17 cellular contexts compared by ENCODE assay signal in the genomic region with DNA sequence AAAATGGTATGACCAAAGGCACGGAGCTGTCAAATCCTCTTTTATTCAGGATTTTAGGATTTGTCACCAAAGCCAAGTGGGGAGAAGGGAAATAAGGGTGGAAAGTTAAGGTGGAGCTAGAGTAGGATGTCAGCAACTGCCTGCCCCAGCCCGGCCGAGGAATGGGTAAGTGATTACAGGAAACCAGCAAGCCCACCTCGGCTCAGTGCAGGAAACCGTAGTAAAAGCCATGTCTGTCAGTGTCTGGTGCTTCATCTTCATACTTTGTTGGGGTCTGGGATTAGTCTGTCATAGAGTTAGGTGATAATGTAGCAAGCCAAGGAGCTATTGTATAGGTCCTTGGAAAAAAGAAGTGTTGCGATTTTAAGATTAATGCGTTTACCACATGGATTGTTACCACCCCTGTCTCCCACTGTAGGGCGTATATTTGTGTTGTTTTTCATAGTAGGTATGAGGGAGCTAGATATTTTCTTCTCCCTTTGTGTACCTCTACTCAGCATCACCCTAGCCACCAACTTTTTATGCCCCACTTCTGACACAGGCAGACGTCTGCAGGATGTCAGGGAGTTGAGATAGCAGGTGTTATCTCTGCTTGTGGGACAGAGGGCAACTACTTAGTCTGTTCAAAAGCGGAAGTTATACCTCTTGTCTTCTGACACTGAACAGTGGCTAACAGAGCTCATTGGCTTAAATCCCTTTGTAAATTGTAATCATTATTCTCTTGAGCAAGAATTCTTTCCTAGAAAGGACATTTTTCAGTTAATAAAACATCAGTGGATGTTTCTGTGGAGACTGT.
DNase-seq lines count a peak whose midpoint lies in the region; ATAC-seq, FAIRE-seq and TF ChIP-seq lines count a peak whose summit lies in the region.
"Had no signal": no experiment of that assay in that cellular context is flagged by ENCODE, and none has a peak within 500 bp of the region (broad histone marks: within the 10 kb centered on the region; RNA-seq: fewer than 3 reads in every experiment).

No MANE protein-coding gene starts in this region.

- H3K9ac ChIP-seq in DND-41 (ENCODE audit: low read depth, low read length) = no peak overlapping the region
- H3K9ac ChIP-seq in GM12878 (ENCODE audit: control insufficient read depth, insufficient read depth, low read length) = no peak overlapping the region

- no peak for TF ChIP-seq POLR2A in GM12878 (IDR thresholded peaks at IDR 0.05; ENCODE audit: low read depth, low read length)

- BruUV-seq in GM12878 (replicated peaks; lab: Mats Ljungman, UMichigan) = no TSS peak

- SMC1A ChIA-PET in GM12878 (lab: Charles Lee; ENCODE audit: uncharacterized antibody, unreplicated experiment) = interaction anchor here (0.8 to 2.0 kb wide), 17 partner anchors 14 to 552 kb away, joined by 3 to 12 read pairs (median 4); a partner anchor contains a TSS

- H3K27me3 ChIP-seq in DND-41 (ENCODE audit: insufficient read depth, low read length, poor library complexity) (peaks cover 2% of the 10 kb centered on the region), GM12878 (replicated peaks in 1 of 2; ENCODE audit: control insufficient read depth in 2 of 2, insufficient read depth in 2 of 2, low read length in 1 of 2) (no peaks in the 10 kb centered on the region)
- H3K27me3 ChIP-seq: heart right ventricle, SJSA1 had no signal

- TF ChIP-seq EP300 in GM12878 (IDR thresholded peaks at IDR 0.05; ENCODE audit: borderline replicate concordance in 1 of 2, control insufficient read depth in 1 of 2, low read depth in 2 of 2, low read length in 2 of 2) = no peak

- ATAC-seq in DND-41 (ENCODE audit: insufficient read depth, low read depth) (peak; percentile 57), GM21423 (IDR thresholded peaks at IDR 0.05; ENCODE audit: unreplicated experiment) (peak; percentile 60), GM12878 (peak; percentile 69), GM19467 (IDR thresholded peaks at IDR 0.05; ENCODE audit: unreplicated experiment) (no peak)
- ATAC-seq: esophagus mucosa, left lobe of liver had no signal

- POLR2A ChIA-PET in GM12878 (lab: Charles Lee) = no interaction called here

- in situ Hi-C loops in GM12878 (cut with MboI) = loop anchor here (25.0 kb wide), 1 partner anchor 355 kb away; no protein-coding TSS in a partner anchor

- H3K4me2 ChIP-seq in DND-41 (ENCODE audit: insufficient read depth, low read length) (no peak overlapping the region), GM12878 (ENCODE audit: control insufficient read depth, insufficient read depth) (no peak overlapping the region)

- H2AFZ ChIP-seq in DND-41 (ENCODE audit: low read depth, low read length) (no peak overlapping the region), GM12878 (ENCODE audit: control insufficient read depth, low read depth, low read length) (no peak overlapping the region)

- H3K4me1 ChIP-seq in DND-41 (ENCODE audit: insufficient read depth, low read length) (no peaks in the 10 kb centered on the region), GM12878 (ENCODE audit: control insufficient read depth, insufficient read depth, low read length) (no peaks in the 10 kb centered on the region)
- H3K4me1 ChIP-seq: heart right ventricle, SJSA1 had no signal

- H3K27ac ChIP-seq in DND-41 (ENCODE audit: low read length) (no peak overlapping the region), KOPT-K1 (ENCODE audit: low read depth, low read length, poor library complexity, severe bottlenecking) (peak overlapping the region; percentile 81), GM12878 (ENCODE audit: control insufficient read depth, insufficient read depth) (no peak overlapping the region)
- H3K27ac ChIP-seq: coronary artery, heart right ventricle, SJSA1 had no signal

- H3K9me3 ChIP-seq in DND-41 (ENCODE audit: insufficient read depth, low read length, severe bottlenecking) = no peaks in the 10 kb centered on the region
- H3K9me3 ChIP-seq in KOPT-K1 (ENCODE audit: insufficient read depth, low read length, poor library complexity, severe bottlenecking) = peaks cover 4% of the 10 kb centered on the region
- no peaks in the 10 kb centered on the region for H3K9me3 ChIP-seq in GM12878 (replicated peaks; ENCODE audit: control insufficient read depth, insufficient read depth, low read length)
- H3K9me3 ChIP-seq: SJSA1 had no signal

- CTCF ChIA-PET in GM12878 (lab: Yijun Ruan, JAX) = interaction anchor here (0.6 to 6.1 kb wide), 13 partner anchors 10 to 553 kb away, joined by 3 to 45 read pairs (median 4); no protein-coding TSS in a partner anchor

- H3K79me2 ChIP-seq in DND-41 (ENCODE audit: insufficient read depth, low read length) (no peaks in the 10 kb centered on the region), GM12878 (ENCODE audit: control insufficient read depth, insufficient read depth, low read length) (no peaks in the 10 kb centered on the region)

- H4K20me1 ChIP-seq in DND-41 (ENCODE audit: insufficient read depth, low read length) (no peaks in the 10 kb centered on the region), GM12878 (ENCODE audit: control insufficient read depth, insufficient read depth) (no peaks in the 10 kb centered on the region)

- intact Hi-C loops in GM12878 (cut with micrococcal nuclease; ENCODE audit: unreplicated experiment) = loop anchor here (5.0 kb wide), 2 partner anchors 175 to 675 kb away; a partner anchor contains a TSS

- no peak for TF ChIP-seq CTCF in DND-41 (IDR thresholded peaks at IDR 0.05; ENCODE audit: borderline replicate concordance, extremely low read depth, low read length, poor library complexity, severe bottlenecking)
- TF ChIP-seq CTCF in GM12878 (IDR thresholded peaks at IDR 0.05 in 2 of 3, conservative IDR thresholded peaks at IDR 0.05 in 1 of 3; ENCODE audit: control insufficient read depth in 2 of 3, extremely low read depth in 1 of 3, insufficient read depth in 1 of 3, low read depth in 3 of 3, low read length in 3 of 3) = no peak

- no peak for FAIRE-seq in GM12878 (lab: Jason Lieb, UNC)

- TF ChIP-seq RAD21 in GM12878 (IDR thresholded peaks at IDR 0.05; ENCODE audit: insufficient read depth, low read depth, low read length) = no peak

- peak; percentile 10 for DNase-seq in DND-41
- DNase-seq in GM12878 (ENCODE audit: low read depth, low spot score) = no peak
- no peak for DNase-seq in stimulated activated CD8-positive, alpha-beta memory T cell treated with anti-CD3 and anti-CD28 coated beads, Interleukin-4, amount 100 ng/mL, for 48 hours
- no peak for DNase-seq in 8988T
- DNase-seq in T1000 (lab: John Stamatoyannopoulos, UW) = no peak
- DNase-seq: activated B cell treated with CpG ODN at 0.5 μM for 24 hours; amygdala; GDM1; heart right ventricle; stimulated activated CD4-positive, alpha-beta T cell treated with anti-CD3 and anti-CD28 coated beads, Interleukin-2, amount 100 ng/mL, for 24 hours had no signal

- no peaks in the 10 kb centered on the region for H3K36me3 ChIP-seq in DND-41 (ENCODE audit: insufficient read depth, low read length)
- H3K36me3 ChIP-seq in KOPT-K1 (ENCODE audit: insufficient read depth, low read length) = no peaks in the 10 kb centered on the region
- no peaks in the 10 kb centered on the region for H3K36me3 ChIP-seq in GM12878 (ENCODE audit: control insufficient read depth in 2 of 2, insufficient read depth in 2 of 2, low read length in 1 of 2)
- H3K36me3 ChIP-seq: heart right ventricle, SJSA1 had no signal

- 22% methylated on average over 10 of the region's 10 CpGs for WGBS in GM12878 (ENCODE audit: insufficient coverage, insufficient replicate concordance, low lambda C conversion rate, missing lambda C conversion rate)

- H3K4me3 ChIP-seq in DND-41 (ENCODE audit: low read depth in 1 of 2, low read length in 2 of 2) (no peak overlapping the region), GM12878 (no peak overlapping the region)
- H3K4me3 ChIP-seq: coronary artery, heart right ventricle, SJSA1 had no signal

- RAD21 ChIA-PET in GM12878 (lab: Charles Lee; ENCODE audit: unreplicated experiment) = interaction anchor here (0.9 to 2.7 kb wide), 6 partner anchors 17 to 552 kb away, joined by 3 to 10 read pairs (median 6); a partner anchor contains a TSS

TF ChIP-seq in GM12878, 131 proteins besides CTCF, POLR2A, EP300 and RAD21 (continues in another document):
- no peak for TF ChIP-seq SIN3A (IDR thresholded peaks at IDR 0.05; ENCODE audit: low read depth, low read length)
- TF ChIP-seq, protein P1, sequence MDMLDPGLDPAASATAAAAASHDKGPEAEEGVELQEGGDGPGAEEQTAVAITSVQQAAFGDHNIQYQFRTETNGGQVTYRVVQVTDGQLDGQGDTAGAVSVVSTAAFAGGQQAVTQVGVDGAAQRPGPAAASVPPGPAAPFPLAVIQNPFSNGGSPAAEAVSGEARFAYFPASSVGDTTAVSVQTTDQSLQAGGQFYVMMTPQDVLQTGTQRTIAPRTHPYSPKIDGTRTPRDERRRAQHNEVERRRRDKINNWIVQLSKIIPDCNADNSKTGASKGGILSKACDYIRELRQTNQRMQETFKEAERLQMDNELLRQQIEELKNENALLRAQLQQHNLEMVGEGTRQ (IDR thresholded peaks at IDR 0.05; ENCODE audit: borderline replicate concordance, low read depth, low read length) = no peak
- TF ChIP-seq IKZF2 (IDR thresholded peaks at IDR 0.05) = no peak
- TF ChIP-seq, protein P2, sequence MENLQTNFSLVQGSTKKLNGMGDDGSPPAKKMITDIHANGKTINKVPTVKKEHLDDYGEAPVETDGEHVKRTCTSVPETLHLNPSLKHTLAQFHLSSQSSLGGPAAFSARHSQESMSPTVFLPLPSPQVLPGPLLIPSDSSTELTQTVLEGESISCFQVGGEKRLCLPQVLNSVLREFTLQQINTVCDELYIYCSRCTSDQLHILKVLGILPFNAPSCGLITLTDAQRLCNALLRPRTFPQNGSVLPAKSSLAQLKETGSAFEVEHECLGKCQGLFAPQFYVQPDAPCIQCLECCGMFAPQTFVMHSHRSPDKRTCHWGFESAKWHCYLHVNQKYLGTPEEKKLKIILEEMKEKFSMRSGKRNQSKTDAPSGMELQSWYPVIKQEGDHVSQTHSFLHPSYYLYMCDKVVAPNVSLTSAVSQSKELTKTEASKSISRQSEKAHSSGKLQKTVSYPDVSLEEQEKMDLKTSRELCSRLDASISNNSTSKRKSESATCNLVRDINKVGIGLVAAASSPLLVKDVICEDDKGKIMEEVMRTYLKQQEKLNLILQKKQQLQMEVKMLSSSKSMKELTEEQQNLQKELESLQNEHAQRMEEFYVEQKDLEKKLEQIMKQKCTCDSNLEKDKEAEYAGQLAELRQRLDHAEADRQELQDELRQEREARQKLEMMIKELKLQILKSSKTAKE (IDR thresholded peaks at IDR 0.05; ENCODE audit: low read depth, poor library complexity, severe bottlenecking) = no peak
- no peak for TF ChIP-seq SMAD5 (IDR thresholded peaks at IDR 0.05; ENCODE audit: low read depth)
- TF ChIP-seq RFX5 (IDR thresholded peaks at IDR 0.05; ENCODE audit: low read depth, low read length) = no peak
- no peak for TF ChIP-seq NR2C1 (IDR thresholded peaks at IDR 0.05)
- no peak for TF ChIP-seq TBL1XR1 (IDR thresholded peaks at IDR 0.05; ENCODE audit: low read depth, low read length)
- TF ChIP-seq, protein P3, sequence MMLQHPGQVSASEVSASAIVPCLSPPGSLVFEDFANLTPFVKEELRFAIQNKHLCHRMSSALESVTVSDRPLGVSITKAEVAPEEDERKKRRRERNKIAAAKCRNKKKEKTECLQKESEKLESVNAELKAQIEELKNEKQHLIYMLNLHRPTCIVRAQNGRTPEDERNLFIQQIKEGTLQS (IDR thresholded peaks at IDR 0.05; ENCODE audit: borderline replicate concordance, extremely low read depth, low read depth, low read length) = no peak
- TF ChIP-seq SMARCA5 (IDR thresholded peaks at IDR 0.05) = no peak
